Comparison of ENCODE assay signal across 8 cellular contexts in the genomic region with DNA sequence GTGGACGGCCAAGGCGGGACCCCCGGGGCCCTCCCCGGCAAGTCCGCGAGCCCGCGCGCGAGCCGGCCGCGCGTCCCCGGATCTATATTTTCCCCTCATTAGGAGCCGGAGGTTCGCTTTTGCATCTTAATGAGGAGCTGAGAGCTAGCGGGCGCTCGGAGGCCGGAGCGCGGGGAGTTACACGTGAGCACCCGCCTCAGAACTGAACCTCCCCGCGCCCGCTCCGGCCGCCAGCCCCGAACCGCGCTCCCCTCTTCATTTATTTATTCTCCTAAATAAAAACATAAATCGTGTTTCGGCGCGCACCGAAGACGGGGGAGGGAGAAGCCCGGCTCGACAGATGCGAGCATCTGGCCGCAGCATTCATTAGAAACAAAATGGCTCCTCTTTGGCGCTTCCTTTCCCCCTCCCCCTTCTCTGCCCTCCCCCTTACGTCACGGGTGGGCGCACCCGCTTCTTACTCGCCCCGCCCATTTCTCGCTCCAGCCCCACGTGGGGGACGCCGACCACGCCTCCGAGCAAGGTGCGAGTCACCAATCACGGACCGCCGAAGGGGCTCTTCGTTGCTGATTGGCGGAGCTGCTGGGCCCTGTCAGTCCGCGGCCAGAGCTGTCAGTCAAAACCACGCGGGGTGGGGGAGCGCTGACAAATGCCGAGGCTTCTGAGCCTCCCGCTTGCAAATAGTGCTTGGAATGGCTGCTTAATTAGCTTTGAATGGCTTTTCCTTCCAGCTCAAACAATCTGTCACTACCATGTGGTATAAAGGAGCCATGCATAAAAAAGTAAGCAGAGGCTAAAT. TPM values are rescaled to one million over a fixed set of nuclear protein-coding genes. Genes with fewer than 3 reads are reported as not detected.
DNase-seq lines count a peak whose midpoint lies in the region; ATAC-seq and TF ChIP-seq lines count a peak whose summit lies in the region.

No MANE protein-coding gene starts in this region.

- H3K4me3 ChIP-seq in AG04450 (ENCODE audit: low read depth, low read length), result peak overlapping the region; percentile 54

- DNase-seq in AG04450 (ENCODE audit: low read depth, low spot score), result peak; percentile 99
- peak; percentile 98 for DNase-seq in NCI-H345 (lab: John Stamatoyannopoulos, UW)
- DNase-seq in activated CD4-positive, CD25-positive, alpha-beta regulatory T cell (lab: John Stamatoyannopoulos, UW), result peak; percentile 99 to 100 (median 100)
- peak; percentile 100 for DNase-seq in central memory CD4-positive, alpha-beta T cell
- peak; percentile 98 for DNase-seq in inferior parietal cortex (ENCODE audit: extremely low spot score)
- DNase-seq in smooth muscle cell of the brain vasculature (ENCODE audit: low read depth, low spot score), result peak; percentile 97

- POLR2A ChIA-PET in AG04450 (lab: Yijun Ruan, JAX), result interaction anchor here (0.6 to 4.0 kb wide), 7 partner anchors 12 to 542 kb away, joined by 3 to 49 read pairs (median 4); no protein-coding TSS in a partner anchor

- H3K27me3 ChIP-seq in AG04450 (ENCODE audit: control insufficient read depth, insufficient read depth, low read length), result peaks cover 6% of the 10 kb centered on the region

- H3K27ac ChIP-seq in AG04450 (ENCODE audit: low read depth, low read length), result peak overlapping the region; percentile 65

- no peak for TF ChIP-seq CTCF in AG04450 (IDR thresholded peaks at IDR 0.05; ENCODE audit: low read depth, low read length)

- CTCF ChIA-PET in AG04450 (lab: Charles Lee), result interaction anchor here (0.7 to 1.3 kb wide), 5 partner anchors 54 to 389 kb away, joined by 3 to 10 read pairs (median 6); no protein-coding TSS in a partner anchor

- no peaks in the 10 kb centered on the region; the same call in 1 of the 2 replicates for H3K9me3 ChIP-seq in AG04450 (ENCODE audit: control insufficient read depth, insufficient read depth, low read length)

- peak; percentile 63 for ATAC-seq in GM18909 (IDR thresholded peaks at IDR 0.05; ENCODE audit: poor library complexity, unreplicated experiment)
- peak; percentile 61 for ATAC-seq in HG03175 (IDR thresholded peaks at IDR 0.05; ENCODE audit: unreplicated experiment)

RNA-seq across cellular contexts. Expression of a gene that starts 1.6 kb away (rescaled TPM):
- polyA plus RNA-seq in AG04450 (2011; rRNA removed), result 7.5 and 10.8 TPM in 2 replicates
- 25.2 and 31.7 TPM in 2 replicates for polyA minus RNA-seq in AG04450 (2011; rRNA and poly(A)+ RNA removed)

Comparison
In these comparisons a context has a peak if more than half of its experiments do, and no peak if none do; other contexts are left out.
1. Peak in every context shown above with its lines: DNase-seq, ATAC-seq, H3K4me3 ChIP-seq and H3K27ac ChIP-seq.